Comparison of ENCODE assay signal across 8 cellular contexts in genomic region chr22:29072193-29072978, GRCh38.
DNase-seq lines count a peak whose midpoint lies in the region; ATAC-seq and TF ChIP-seq lines count a peak whose summit lies in the region.

No MANE protein-coding gene starts in this region.

- H3K9ac ChIP-seq in subcutaneous abdominal adipose tissue (ENCODE audit: low read length in 5 of 5): peak overlapping the region in 1 of 5 donors; percentile 10

- DNase-seq in DMS114 treated with DMSO at 0.1 percent for 48 hours (lab: John Stamatoyannopoulos, UW; ENCODE audit: unreplicated experiment) (peak; percentile 33), LoVo (ENCODE audit: low spot score) (peak; percentile 96), globus pallidus (ENCODE audit: low spot score) (peak; percentile 79), nucleus accumbens (lab: John Stamatoyannopoulos, UW) (peak in 53 of 56 donors; percentile 14 to 88 (median 65))
- DNase-seq in activated naive CD4-positive, alpha-beta T cell treated with anti-CD3 and anti-CD28 coated beads, Interleukin-2, amount 10 ng/mL, durations not matched to agents 7 days and 5 days: peak; percentile 89

- peaks cover 4% of the 10 kb centered on the region for H3K36me3 Mint-ChIP-seq in activated naive CD4-positive, alpha-beta T cell treated with anti-CD3 and anti-CD28 coated beads, Interleukin-2, amount 10 ng/mL, durations not matched to agents 7 days and 5 days

- no peaks in the 10 kb centered on the region for H3K9me3 Mint-ChIP-seq in activated naive CD4-positive, alpha-beta T cell treated with anti-CD3 and anti-CD28 coated beads, Interleukin-2, amount 10 ng/mL, durations not matched to agents 7 days and 5 days

- H3K27me3 ChIP-seq in subcutaneous abdominal adipose tissue (ENCODE audit: control insufficient read depth in 5 of 5, insufficient read depth in 4 of 5, low read length in 5 of 5): peaks cover 0 to 12% (median 4%) of the 10 kb centered on the region in 5 donors

- no peak overlapping the region for H3K27ac Mint-ChIP-seq in activated naive CD4-positive, alpha-beta T cell treated with anti-CD3 and anti-CD28 coated beads, Interleukin-2, amount 10 ng/mL, durations not matched to agents 7 days and 5 days

- ATAC-seq in GM21825 (IDR thresholded peaks at IDR 0.05; ENCODE audit: unreplicated experiment) (peak; percentile 81), SK-N-SH treated with all-trans-retinoic acid at 6 μM for 48 hours (peak; percentile 99)

- H3K27me3 Mint-ChIP-seq in activated naive CD4-positive, alpha-beta T cell treated with anti-CD3 and anti-CD28 coated beads, Interleukin-2, amount 10 ng/mL, durations not matched to agents 7 days and 5 days: peaks cover 89% of the 10 kb centered on the region

- no peak overlapping the region for H3K27ac ChIP-seq in subcutaneous abdominal adipose tissue (ENCODE audit: low read depth, low read length)

- H3K9me3 ChIP-seq in subcutaneous abdominal adipose tissue (ENCODE audit: control insufficient read depth in 5 of 5, low read length in 5 of 5): no peaks in the 10 kb centered on the region

- CTCF ChIA-PET in activated naive CD4-positive, alpha-beta T cell treated with anti-CD3 and anti-CD28 coated beads, Interleukin-2, amount 10 ng/mL, durations not matched to agents 7 days and 5 days (lab: Charles Lee): interaction anchor here (0.9 to 1.1 kb wide), 2 partner anchors 173 to 218 kb away, joined by 3 read pairs; no protein-coding TSS in a partner anchor

- H3K36me3 ChIP-seq in subcutaneous abdominal adipose tissue (ENCODE audit: control insufficient read depth in 5 of 5, insufficient read depth in 5 of 5, low read length in 5 of 5): no peaks in the 10 kb centered on the region

- H3K4me3 ChIP-seq in subcutaneous abdominal adipose tissue (ENCODE audit: low read depth in 1 of 5, low read length in 5 of 5): peak overlapping the region; percentile 51 to 79 (median 73)

- peaks cover 20% of the 10 kb centered on the region for H3K4me1 Mint-ChIP-seq in activated naive CD4-positive, alpha-beta T cell treated with anti-CD3 and anti-CD28 coated beads, Interleukin-2, amount 10 ng/mL, durations not matched to agents 7 days and 5 days

- peaks cover 0 to 34% (median 30%) of the 10 kb centered on the region in 5 donors for H3K4me1 ChIP-seq in subcutaneous abdominal adipose tissue (ENCODE audit: control insufficient read depth in 5 of 5, insufficient read depth in 5 of 5, low read length in 5 of 5)

- peak overlapping the region; percentile 65 for H3K4me3 Mint-ChIP-seq in activated naive CD4-positive, alpha-beta T cell treated with anti-CD3 and anti-CD28 coated beads, Interleukin-2, amount 10 ng/mL, durations not matched to agents 7 days and 5 days

TF ChIP-seq in SK-N-SH treated with all-trans-retinoic acid at 6 μM for 48 hours, 23 proteins besides CTCF, POLR2A, EP300 and RAD21:
- no peak for TF ChIP-seq TOX (CRISPR knock-in tag; IDR thresholded peaks at IDR 0.05; ENCODE audit: borderline replicate concordance)
- TF ChIP-seq OSR1 (CRISPR knock-in tag; IDR thresholded peaks at IDR 0.05): no peak
- no peak for TF ChIP-seq CSRNP3 (CRISPR knock-in tag; IDR thresholded peaks at IDR 0.05)
- TF ChIP-seq PPARA (CRISPR knock-in tag; IDR thresholded peaks at IDR 0.05; ENCODE audit: borderline replicate concordance): no peak
- TF ChIP-seq RARB (CRISPR knock-in tag; IDR thresholded peaks at IDR 0.05): no peak
- TF ChIP-seq ZNF70 (CRISPR knock-in tag; IDR thresholded peaks at IDR 0.05): no peak
- no peak for TF ChIP-seq BACH2 (CRISPR knock-in tag; IDR thresholded peaks at IDR 0.05; ENCODE audit: borderline replicate concordance)
- TF ChIP-seq, protein P1, sequence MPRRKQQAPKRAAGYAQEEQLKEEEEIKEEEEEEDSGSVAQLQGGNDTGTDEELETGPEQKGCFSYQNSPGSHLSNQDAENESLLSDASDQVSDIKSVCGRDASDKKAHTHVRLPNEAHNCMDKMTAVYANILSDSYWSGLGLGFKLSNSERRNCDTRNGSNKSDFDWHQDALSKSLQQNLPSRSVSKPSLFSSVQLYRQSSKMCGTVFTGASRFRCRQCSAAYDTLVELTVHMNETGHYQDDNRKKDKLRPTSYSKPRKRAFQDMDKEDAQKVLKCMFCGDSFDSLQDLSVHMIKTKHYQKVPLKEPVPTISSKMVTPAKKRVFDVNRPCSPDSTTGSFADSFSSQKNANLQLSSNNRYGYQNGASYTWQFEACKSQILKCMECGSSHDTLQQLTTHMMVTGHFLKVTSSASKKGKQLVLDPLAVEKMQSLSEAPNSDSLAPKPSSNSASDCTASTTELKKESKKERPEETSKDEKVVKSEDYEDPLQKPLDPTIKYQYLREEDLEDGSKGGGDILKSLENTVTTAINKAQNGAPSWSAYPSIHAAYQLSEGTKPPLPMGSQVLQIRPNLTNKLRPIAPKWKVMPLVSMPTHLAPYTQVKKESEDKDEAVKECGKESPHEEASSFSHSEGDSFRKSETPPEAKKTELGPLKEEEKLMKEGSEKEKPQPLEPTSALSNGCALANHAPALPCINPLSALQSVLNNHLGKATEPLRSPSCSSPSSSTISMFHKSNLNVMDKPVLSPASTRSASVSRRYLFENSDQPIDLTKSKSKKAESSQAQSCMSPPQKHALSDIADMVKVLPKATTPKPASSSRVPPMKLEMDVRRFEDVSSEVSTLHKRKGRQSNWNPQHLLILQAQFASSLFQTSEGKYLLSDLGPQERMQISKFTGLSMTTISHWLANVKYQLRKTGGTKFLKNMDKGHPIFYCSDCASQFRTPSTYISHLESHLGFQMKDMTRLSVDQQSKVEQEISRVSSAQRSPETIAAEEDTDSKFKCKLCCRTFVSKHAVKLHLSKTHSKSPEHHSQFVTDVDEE (CRISPR knock-in tag; IDR thresholded peaks at IDR 0.05): no peak
- TF ChIP-seq ESRRG (CRISPR knock-in tag; IDR thresholded peaks at IDR 0.05): no peak
- TF ChIP-seq, protein P2, sequence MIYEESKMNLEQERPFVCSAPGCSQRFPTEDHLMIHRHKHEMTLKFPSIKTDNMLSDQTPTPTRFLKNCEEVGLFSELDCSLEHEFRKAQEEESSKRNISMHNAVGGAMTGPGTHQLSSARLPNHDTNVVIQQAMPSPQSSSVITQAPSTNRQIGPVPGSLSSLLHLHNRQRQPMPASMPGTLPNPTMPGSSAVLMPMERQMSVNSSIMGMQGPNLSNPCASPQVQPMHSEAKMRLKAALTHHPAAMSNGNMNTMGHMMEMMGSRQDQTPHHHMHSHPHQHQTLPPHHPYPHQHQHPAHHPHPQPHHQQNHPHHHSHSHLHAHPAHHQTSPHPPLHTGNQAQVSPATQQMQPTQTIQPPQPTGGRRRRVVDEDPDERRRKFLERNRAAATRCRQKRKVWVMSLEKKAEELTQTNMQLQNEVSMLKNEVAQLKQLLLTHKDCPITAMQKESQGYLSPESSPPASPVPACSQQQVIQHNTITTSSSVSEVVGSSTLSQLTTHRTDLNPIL (CRISPR knock-in tag; IDR thresholded peaks at IDR 0.05; ENCODE audit: low read depth): no peak
- no peak for TF ChIP-seq ZNF8 (CRISPR knock-in tag; IDR thresholded peaks at IDR 0.05)
- no peak for TF ChIP-seq CSDC2 (CRISPR knock-in tag; IDR thresholded peaks at IDR 0.05)
- TF ChIP-seq SNAI2 (CRISPR knock-in tag; IDR thresholded peaks at IDR 0.05): no peak
- no peak for TF ChIP-seq ZFP30 (CRISPR knock-in tag; IDR thresholded peaks at IDR 0.05)
- no peak for TF ChIP-seq ZFP3 (CRISPR knock-in tag; IDR thresholded peaks at IDR 0.05)
- TF ChIP-seq ZC3H10 (CRISPR knock-in tag; IDR thresholded peaks at IDR 0.05): no peak
- no peak for TF ChIP-seq TCF4 (CRISPR knock-in tag; IDR thresholded peaks at IDR 0.05; ENCODE audit: borderline replicate concordance)

Comparison
In these comparisons a context has a peak if more than half of its experiments do, and no peak if none do; other contexts are left out.
1. DNase-seq: peak in every context shown above with its lines; median percentile 96 in LoVo; 89 in activated naive CD4-positive, alpha-beta T cell treated with anti-CD3 and anti-CD28 coated beads, Interleukin-2, amount 10 ng/mL, durations not matched to agents 7 days and 5 days; 79 in globus pallidus; 65 in nucleus accumbens; 33 in DMS114 treated with DMSO at 0.1 percent for 48 hours.